Comparison of ENCODE assay signal across 14 cellular contexts in the genomic region with DNA sequence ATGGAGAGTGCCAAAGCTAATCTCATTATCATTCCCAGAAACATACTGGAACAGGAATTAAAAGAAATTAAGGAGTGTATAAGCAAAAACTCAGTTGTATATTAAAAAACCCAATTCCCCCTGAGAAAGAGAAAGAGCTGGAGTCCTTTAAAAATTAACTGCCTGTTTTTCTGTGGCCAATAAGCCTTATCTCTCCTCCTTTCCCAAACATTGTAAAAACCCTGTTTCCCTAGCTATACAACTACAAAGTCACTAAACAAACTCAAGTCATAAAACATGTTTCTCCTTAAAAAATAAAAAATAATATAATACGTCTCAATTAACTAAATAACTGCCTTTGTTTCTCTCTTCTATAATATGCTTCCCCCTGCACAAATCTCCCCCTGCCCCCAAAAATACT. TPM values are rescaled to one million over a fixed set of nuclear protein-coding genes. Genes with fewer than 3 reads are reported as not detected.
A peak's percentile ranks its signal among the peaks of the same experiment; 100 is the strongest.
DNase-seq lines count a peak whose midpoint lies in the region; ATAC-seq and TF ChIP-seq lines count a peak whose summit lies in the region.
"Had no signal": no experiment of that assay in that cellular context is flagged by ENCODE, and none has a peak within 500 bp of the region (broad histone marks: within the 10 kb centered on the region; RNA-seq: fewer than 3 reads in every experiment).

No MANE protein-coding gene starts in this region.

- peaks cover 38% of the 10 kb centered on the region for H3K4me1 Mint-ChIP-seq in Caco-2 (ENCODE audit: low read depth, unreplicated experiment)
- H3K4me1 Mint-ChIP-seq in progenitor cell of endocrine pancreas (ENCODE audit: low read depth): peaks cover 32% of the 10 kb centered on the region

- peak overlapping the region; percentile 60 for H3K27ac ChIP-seq in PC-3 (ENCODE audit: low read length)
- H3K27ac ChIP-seq in hepatocyte: peak overlapping the region; percentile 85
- no peak overlapping the region for H3K27ac ChIP-seq in foreskin keratinocyte
- H3K27ac ChIP-seq: SJSA1 had no signal

- POLR2A ChIA-PET in Caco-2 (lab: Charles Lee) (interaction anchor here (0.7 to 1.6 kb wide), 6 partner anchors 27 to 101 kb away, joined by 3 to 7 read pairs (median 5); a partner anchor contains a TSS), PC-3 (lab: Charles Lee; ENCODE audit: unreplicated experiment) (interaction anchor here (0.5 to 2.0 kb wide), 13 partner anchors 10 to 65 kb away, joined by 3 to 23 read pairs (median 4); a partner anchor contains a TSS)

- H3F3A ChIP-seq in PC-3 (ENCODE audit: low read length, unreplicated experiment): no peaks in the 10 kb centered on the region

- 30% methylated on average over 1 of the region's 1 CpG for WGBS in hepatocyte (ENCODE audit: low lambda C conversion rate, missing lambda C conversion rate)

- intact Hi-C loops in Caco-2 (cut with micrococcal nuclease; ENCODE audit: unreplicated experiment) (loop anchor here (1.0 to 10.0 kb wide), 2 partner anchors 32 to 51 kb away; no protein-coding TSS in a partner anchor), PC-3 (cut with micrococcal nuclease) (loop anchor here (1.0 kb wide), 1 partner anchor 10 kb away; no protein-coding TSS in a partner anchor)

- peak overlapping the region; percentile 68 for H3K4me3 Mint-ChIP-seq in Caco-2 (ENCODE audit: unreplicated experiment)
- H3K4me3 Mint-ChIP-seq in progenitor cell of endocrine pancreas (ENCODE audit: low read depth): peak overlapping the region; percentile 8
- H3K4me3 Mint-ChIP-seq: HFFc6 had no signal

- ATAC-seq in PC-3: peak; percentile 63
- ATAC-seq in foreskin keratinocyte: no peak

- H3K36me3 Mint-ChIP-seq in Caco-2 (ENCODE audit: insufficient read depth, unreplicated experiment): no peaks in the 10 kb centered on the region
- no peaks in the 10 kb centered on the region for H3K36me3 Mint-ChIP-seq in progenitor cell of endocrine pancreas (ENCODE audit: insufficient read depth)

- BruUV-seq in Caco-2 (replicated peaks; lab: Mats Ljungman, UMichigan): TSS peak; percentile 63
- no TSS peak for BruUV-seq in PC-3 (replicated peaks; lab: Mats Ljungman, UMichigan)

- H2AFZ ChIP-seq in PC-3 (ENCODE audit: low read length): peak overlapping the region; percentile 40; the same call in 1 of the 2 replicates
- H2AFZ ChIP-seq in hepatocyte: peak overlapping the region; percentile 29

- H3K36me3 ChIP-seq in Caco-2 (ENCODE audit: control insufficient read depth, insufficient read depth, low read length): no peaks in the 10 kb centered on the region
- H3K36me3 ChIP-seq in PC-3 (ENCODE audit: low read depth, low read length): no peaks in the 10 kb centered on the region
- H3K36me3 ChIP-seq in hepatocyte (replicated peaks; ENCODE audit: insufficient read depth, low read depth): no peaks in the 10 kb centered on the region
- H3K36me3 ChIP-seq: SJSA1 had no signal

- H3K4me3 ChIP-seq in Caco-2 (ENCODE audit: low read depth, low read length) (peak overlapping the region; percentile 12; the same call in 1 of the 2 replicates), PC-3 (ENCODE audit: low read length) (no peak overlapping the region; the same call in 1 of the 2 replicates), hepatocyte (no peak overlapping the region)
- H3K4me3 ChIP-seq: SJSA1 had no signal

- H3K4me1 ChIP-seq in Caco-2 (peaks cover 32% of the 10 kb centered on the region), PC-3 (ENCODE audit: insufficient read depth, low read length) (peaks cover 34% of the 10 kb centered on the region), hepatocyte (ENCODE audit: insufficient read depth) (peaks cover 28% of the 10 kb centered on the region), foreskin keratinocyte (peaks cover 6% of the 10 kb centered on the region)

- TF ChIP-seq CTCF in Caco-2 (IDR thresholded peaks at IDR 0.05; ENCODE audit: insufficient read depth in 1 of 2, low read depth in 1 of 2, low read length in 1 of 2, severe bottlenecking in 1 of 2, unreplicated experiment in 1 of 2) (no peak), PC-3 (conservative IDR thresholded peaks at IDR 0.05; ENCODE audit: low read depth, low read length) (no peak), hepatocyte (IDR thresholded peaks at IDR 0.05; ENCODE audit: poor library complexity) (no peak), progenitor cell of endocrine pancreas (IDR thresholded peaks at IDR 0.05; ENCODE audit: unreplicated experiment) (no peak), foreskin keratinocyte (conservative IDR thresholded peaks at IDR 0.05) (no peak)

- DNase-seq in Caco-2: no peak
- DNase-seq in PC-3: peak; percentile 45
- no peak for DNase-seq in hepatocyte (ENCODE audit: low spot score)
- no peak for DNase-seq in progenitor cell of endocrine pancreas (ENCODE audit: low spot score, unreplicated experiment)
- DNase-seq in foreskin keratinocyte: no peak
- DNase-seq in NCI-H82 (lab: John Stamatoyannopoulos, UW): no peak
- no peak for DNase-seq in activated gamma-delta T cell (lab: John Stamatoyannopoulos, UW)
- no peak for DNase-seq in activated CD8-positive, alpha-beta memory T cell treated with anti-CD3 and anti-CD28 coated beads for 24 hours
- DNase-seq: HFFc6, NCI-H1436 treated with DMSO at 0.1 percent for 48 hours, NCI-H2029 treated with DMSO at 0.1 percent for 48 hours, NCI-H446 treated with DMSO at 0.1 percent for 48 hours, OCI-M1 had no signal

- H3K9me3 Mint-ChIP-seq in Caco-2 (ENCODE audit: unreplicated experiment) (no peaks in the 10 kb centered on the region), progenitor cell of endocrine pancreas (ENCODE audit: low read depth) (no peaks in the 10 kb centered on the region)
- H3K9me3 Mint-ChIP-seq: HFFc6 had no signal

- peak overlapping the region; percentile 14 for H3K4me2 ChIP-seq in PC-3 (ENCODE audit: low read length)
- H3K4me2 ChIP-seq in hepatocyte: peak overlapping the region; percentile 64

- H3K27ac Mint-ChIP-seq in Caco-2 (ENCODE audit: unreplicated experiment) (peak overlapping the region; percentile 78), progenitor cell of endocrine pancreas (peak overlapping the region; percentile 94)
- H3K27ac Mint-ChIP-seq: HFFc6 had no signal

- no peaks in the 10 kb centered on the region for H3K27me3 ChIP-seq in Caco-2 (replicated peaks; ENCODE audit: control insufficient read depth, insufficient read depth, low read length)
- H3K27me3 ChIP-seq in PC-3 (ENCODE audit: low read length): no peaks in the 10 kb centered on the region
- H3K27me3 ChIP-seq in hepatocyte: no peaks in the 10 kb centered on the region
- H3K27me3 ChIP-seq in foreskin keratinocyte: no peaks in the 10 kb centered on the region
- H3K27me3 ChIP-seq: SJSA1 had no signal

- no peaks in the 10 kb centered on the region for H3K27me3 Mint-ChIP-seq in Caco-2 (ENCODE audit: insufficient read depth, unreplicated experiment)
- no peaks in the 10 kb centered on the region for H3K27me3 Mint-ChIP-seq in progenitor cell of endocrine pancreas

- H3K9ac ChIP-seq in PC-3 (ENCODE audit: low read length): peak overlapping the region; percentile 41

- H3K79me2 ChIP-seq in PC-3 (ENCODE audit: low read length) (no peaks in the 10 kb centered on the region), hepatocyte (peaks cover 4% of the 10 kb centered on the region)

- H3K9me2 ChIP-seq in PC-3 (replicated peaks; ENCODE audit: low read length) (no peaks in the 10 kb centered on the region), hepatocyte (replicated peaks; ENCODE audit: insufficient read depth) (no peaks in the 10 kb centered on the region)

- H3K9me3 ChIP-seq in Caco-2 (no peaks in the 10 kb centered on the region), PC-3 (ENCODE audit: low read length) (no peaks in the 10 kb centered on the region), hepatocyte (ENCODE audit: low read depth) (no peaks in the 10 kb centered on the region)
- H3K9me3 ChIP-seq: SJSA1 had no signal

- CTCF ChIA-PET in Caco-2 (lab: Charles Lee) (interaction anchor here (0.8 to 5.0 kb wide), 11 partner anchors 9 to 101 kb away, joined by 3 to 120 read pairs (median 6); a partner anchor contains a TSS), PC-3 (lab: Charles Lee) (interaction anchor here (0.6 to 4.2 kb wide), 14 partner anchors 9 to 77 kb away, joined by 3 to 46 read pairs (median 4); no protein-coding TSS in a partner anchor)

- H4K20me1 ChIP-seq in PC-3 (ENCODE audit: low read length): no peaks in the 10 kb centered on the region
- H4K20me1 ChIP-seq in hepatocyte (ENCODE audit: insufficient read depth, poor library complexity, severe bottlenecking): no peaks in the 10 kb centered on the region

RNA-seq across cellular contexts. Expression of a gene that starts 26.9 kb away (rescaled TPM):
- 7.1 and 9.5 TPM in 2 replicates for total RNA-seq in Caco-2 (2022)
- 18.1 and 19.6 TPM in 2 replicates for total RNA-seq in PC-3 (2014; rRNA removed)
- 18.6 and 24.8 TPM in 2 replicates for total RNA-seq in hepatocyte
- 20.2 and 25.2 TPM in 2 replicates for polyA plus RNA-seq in hepatocyte
- total RNA-seq in progenitor cell of endocrine pancreas: 17.3 and 21.5 TPM in 2 replicates
- total RNA-seq in foreskin keratinocyte: 13.2 and 14.0 TPM in 2 replicates
- polyA plus RNA-seq in foreskin keratinocyte: 10.5 and 10.7 TPM in 2 replicates

RNA-seq across cellular contexts. Expression of a gene that starts 57.5 kb away (rescaled TPM):
- total RNA-seq in Caco-2 (2022): 2,143 and 2,154 TPM in 2 replicates
- 349 and 400 TPM in 2 replicates for total RNA-seq in PC-3 (2014; rRNA removed)
- 408 and 485 TPM in 2 replicates for total RNA-seq in hepatocyte
- 3,367 and 3,493 TPM in 2 replicates for polyA plus RNA-seq in hepatocyte
- total RNA-seq in progenitor cell of endocrine pancreas: 432 and 438 TPM in 2 replicates
- total RNA-seq in foreskin keratinocyte: 1,585 and 1,601 TPM in 2 replicates
- polyA plus RNA-seq in foreskin keratinocyte: 2,964 and 3,214 TPM in 2 replicates
